8 cellular contexts compared by ENCODE assay signal in genomic region chr11:124740277-124740882, GRCh38. TPM values are rescaled to one million over a fixed set of nuclear protein-coding genes. Genes with fewer than 3 reads are reported as not detected.
DNase-seq lines count a peak whose midpoint lies in the region; ATAC-seq and TF ChIP-seq lines count a peak whose summit lies in the region.

No MANE protein-coding gene starts in this region.

- ATAC-seq in HG02885 (IDR thresholded peaks at IDR 0.05; ENCODE audit: poor library complexity, unreplicated experiment), result peak; percentile 33
- ATAC-seq in gastroesophageal sphincter, result peak; percentile 44

- peak in 3 of 4 experiments; percentile 32 to 48 (median 35) for TF ChIP-seq CTCF in gastroesophageal sphincter (IDR thresholded peaks at IDR 0.05)

- DNase-seq in NCI-H146 (lab: John Stamatoyannopoulos, UW), result peak; percentile 20
- no peak for DNase-seq in NCI-H146 treated with DMSO at 0.1 percent for 48 hours (lab: John Stamatoyannopoulos, UW; ENCODE audit: unreplicated experiment)
- DNase-seq in NCI-H748 treated with DMSO at 0.1 percent for 48 hours (lab: John Stamatoyannopoulos, UW), result peak; percentile 19
- peak; percentile 66 for DNase-seq in activated T-cell treated with anti-CD3 and anti-CD28 coated beads, Interleukin-2, amount 50 U/mL, for 1 hour
- DNase-seq in hepatic stellate cell (ENCODE audit: low spot score), result no peak

- H3K27ac ChIP-seq in gastroesophageal sphincter (peak overlapping the region in 2 of 4 donors; percentile 16 to 66), rectal smooth muscle tissue (ENCODE audit: low read depth, low read length) (no peak overlapping the region)

- TF ChIP-seq EP300 in gastroesophageal sphincter (IDR thresholded peaks at IDR 0.05), result no peak

- no peak for TF ChIP-seq POLR2A in gastroesophageal sphincter (IDR thresholded peaks at IDR 0.05)

- H3K9ac ChIP-seq in rectal smooth muscle tissue (ENCODE audit: low read length), result no peak overlapping the region

- H3K4me1 ChIP-seq in gastroesophageal sphincter (peaks cover 0 to 27% (median 12%) of the 10 kb centered on the region in 3 donors), rectal smooth muscle tissue (ENCODE audit: control insufficient read depth, insufficient read depth, low read length) (no peaks in the 10 kb centered on the region)

- H3K36me3 ChIP-seq in gastroesophageal sphincter (no peaks in the 10 kb centered on the region), rectal smooth muscle tissue (ENCODE audit: control insufficient read depth, insufficient read depth, low read length) (no peaks in the 10 kb centered on the region)

- H3K9me3 ChIP-seq in gastroesophageal sphincter, result no peaks in the 10 kb centered on the region

- peaks cover 81% of the 10 kb centered on the region for H3K27me3 ChIP-seq in gastroesophageal sphincter
- peaks cover 24% of the 10 kb centered on the region for H3K27me3 ChIP-seq in rectal smooth muscle tissue (ENCODE audit: control insufficient read depth, insufficient read depth, low read length)

- WGBS in gastroesophageal sphincter (ENCODE audit: low coverage in 1 of 2), 2 donors, result 5 to 6% methylated on average over 8 to 14 of the region's 37 CpGs

- peak overlapping the region; percentile 6 to 59 for H3K4me3 ChIP-seq in gastroesophageal sphincter
- H3K4me3 ChIP-seq in rectal smooth muscle tissue (ENCODE audit: low read length), result peak overlapping the region; percentile 67

RNA-seq across cellular contexts. Expression of gene NRGN, which starts 0.6 kb away (rescaled TPM):
- total RNA-seq in gastroesophageal sphincter, result 1 to 10 TPM in 3 of 4 donors, under 1 TPM in 1; 0.66 to 2.4 (median 1.8) TPM

RNA-seq across cellular contexts. Expression of gene VSIG2, which starts 11.7 kb away (rescaled TPM):
- total RNA-seq in gastroesophageal sphincter, result 1 to 10 TPM in 2 of 4 donors, under 1 TPM in 1, not detected in 1; 0.58 to 3.2 (median 1.2) TPM

RNA-seq across cellular contexts. Expression of gene ESAM, which starts 21.7 kb away (rescaled TPM):
- 10 to 100 TPM in 3 of 4 donors, 1 to 10 TPM in 1; 9.8 to 38.4 (median 22.4) TPM for total RNA-seq in gastroesophageal sphincter

RNA-seq across cellular contexts. Expression of gene MSANTD2, which starts 59.8 kb away (rescaled TPM):
- 10 to 100 TPM in 3 of 4 donors, 1 to 10 TPM in 1; 7.0 to 34.9 (median 13.0) TPM for total RNA-seq in gastroesophageal sphincter

Comparison
In these comparisons a context has a peak if more than half of its experiments do, and no peak if none do; other contexts are left out.
1. DNase-seq: peak in NCI-H146 (single experiment), NCI-H748 treated with DMSO at 0.1 percent for 48 hours (single experiment) and activated T-cell treated with anti-CD3 and anti-CD28 coated beads, Interleukin-2, amount 50 U/mL, for 1 hour (single experiment); none in NCI-H146 treated with DMSO at 0.1 percent for 48 hours (single experiment) and hepatic stellate cell (single experiment).